8 cellular contexts compared by ENCODE assay signal in the genomic region with DNA sequence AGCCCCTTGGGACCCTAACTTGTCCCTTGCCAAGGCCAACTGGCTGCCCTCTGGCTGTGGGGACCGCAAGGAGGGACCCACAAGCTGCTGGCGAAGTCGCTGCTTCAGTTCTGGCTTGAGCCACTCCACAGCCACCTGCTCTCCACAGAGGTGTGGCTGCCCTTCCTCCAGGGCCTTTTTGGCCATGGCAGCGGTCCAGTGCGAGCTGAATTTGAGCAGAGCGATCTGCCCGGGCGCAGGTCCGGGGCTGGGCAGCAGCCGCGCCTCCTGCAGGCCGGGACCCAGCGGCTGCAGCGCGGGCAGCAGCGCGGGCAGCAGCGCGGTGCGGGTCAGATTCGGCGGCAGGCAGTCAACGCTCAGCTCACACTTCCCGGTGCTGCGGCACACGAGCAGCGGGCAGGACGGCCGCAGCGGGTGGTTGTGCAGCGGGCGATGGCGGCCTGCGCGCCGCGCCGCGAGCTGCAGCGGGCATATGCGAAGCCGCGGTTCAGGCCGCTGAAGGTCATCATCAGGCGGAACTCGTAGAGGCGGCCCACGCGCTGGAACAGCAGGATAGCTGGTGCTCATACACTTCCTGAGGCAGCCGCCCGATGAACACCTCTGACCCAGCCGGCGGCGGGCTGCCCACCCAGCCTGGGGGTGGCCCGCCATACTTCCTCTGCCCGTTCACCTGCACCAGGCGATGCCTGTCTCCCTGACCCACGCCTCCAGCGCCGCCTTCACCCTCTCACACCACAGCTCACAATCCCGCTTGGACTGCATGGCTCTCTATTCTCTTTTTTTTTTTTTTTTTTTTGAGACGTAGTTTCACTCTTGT. TPM values are rescaled to one million over a fixed set of nuclear protein-coding genes. Genes with fewer than 3 reads are reported as not detected.
DNase-seq lines count a peak whose midpoint lies in the region; ATAC-seq, FAIRE-seq and TF ChIP-seq lines count a peak whose summit lies in the region.
"Not testable (repeated sequence)": the region's sequence is repeated elsewhere in the genome, so short reads cannot be mapped to it uniquely, and the experiment has no call there.

No MANE protein-coding gene starts in this region.

- peak; percentile 83 for FAIRE-seq in HTR-8/SVneo (lab: Jason Lieb, UNC)

- DNase-seq in DMS53 (lab: John Stamatoyannopoulos, UW) (peak; percentile 85), neural crest cell (ENCODE audit: low read depth, low spot score) (peak; percentile 36), testis (peak; percentile 32)
- not testable (repeated sequence) for DNase-seq in HTR-8/SVneo (ENCODE audit: insufficient read length, low spot score); Panc1 (ENCODE audit: low read depth, low spot score); effector memory CD8-positive, alpha-beta T cell

- in situ Hi-C loops in Panc1 (cut with HindIII; ENCODE audit: low pct_unique_long_range_greater_than_20kb, low sequenced_read_pairs), result not testable (repeated sequence)

- TF ChIP-seq CTCF in Panc1 (IDR thresholded peaks at IDR 0.05); testis (IDR thresholded peaks at IDR 0.05): not testable (repeated sequence)
- peak; percentile 38 for TF ChIP-seq CTCF in neural crest cell (conservative IDR thresholded peaks at IDR 0.05)

- peak; percentile 94 for ATAC-seq in Panc1
- peak; percentile 71 for ATAC-seq in activated T-helper 17 cell treated with anti-CD3 and anti-CD28 coated beads, Interleukin-2, amount 50 U/mL, for 72 hours (replicated peaks)
- peak; percentile 36 for ATAC-seq in effector memory CD8-positive, alpha-beta T cell (replicated peaks)

- H3K36me3 ChIP-seq in Panc1 (ENCODE audit: control insufficient read depth, insufficient read depth, low read length); iPS-18a (ENCODE audit: control insufficient read depth, low read depth, low read length); testis (ENCODE audit: low read depth, missing control alignments): not testable (repeated sequence)

- peaks cover 16% of the 10 kb centered on the region for H3K4me1 Mint-ChIP-seq in activated T-helper 17 cell treated with anti-CD3 and anti-CD28 coated beads, Interleukin-2, amount 50 U/mL, for 72 hours
- peaks cover 16 to 25% of the 10 kb centered on the region in 2 donors for H3K4me1 Mint-ChIP-seq in effector memory CD8-positive, alpha-beta T cell (ENCODE audit: low read depth in 2 of 2)
- H3K4me1 Mint-ChIP-seq in neural crest cell, result not testable (repeated sequence)

- not testable (repeated sequence) for H3K27ac ChIP-seq in Panc1 (ENCODE audit: low read length); iPS-18a (ENCODE audit: low read length); testis

- H3K9me3 Mint-ChIP-seq in activated T-helper 17 cell treated with anti-CD3 and anti-CD28 coated beads, Interleukin-2, amount 50 U/mL, for 72 hours; effector memory CD8-positive, alpha-beta T cell; neural crest cell: not testable (repeated sequence)

- peak overlapping the region; percentile 23 to 37 for H3K4me3 ChIP-seq in Panc1 (ENCODE audit: low read depth in 2 of 2, low read length in 2 of 2)
- H3K4me3 ChIP-seq in iPS-18a (ENCODE audit: low read length), result peak overlapping the region; percentile 30
- H3K4me3 ChIP-seq in testis, result peak overlapping the region in 1 of 2 donors; percentile 29

- H3K27me3 ChIP-seq in Panc1 (ENCODE audit: control insufficient read depth, insufficient read depth, low read length); testis: not testable (repeated sequence)
- H3K27me3 ChIP-seq in iPS-18a (ENCODE audit: control insufficient read depth, insufficient read depth, low read length), result peaks cover 31% of the 10 kb centered on the region

- peak overlapping the region; percentile 78 for H3K4me3 Mint-ChIP-seq in activated T-helper 17 cell treated with anti-CD3 and anti-CD28 coated beads, Interleukin-2, amount 50 U/mL, for 72 hours
- H3K4me3 Mint-ChIP-seq in effector memory CD8-positive, alpha-beta T cell, result peak overlapping the region; percentile 86 to 88
- H3K4me3 Mint-ChIP-seq in neural crest cell, result peak overlapping the region; percentile 81

- 1 to 2% methylated on average over 9 to 20 of the region's 62 CpGs for WGBS in testis, 2 donors

- not testable (repeated sequence) for BruUV-seq in Panc1 (replicated peaks; lab: Mats Ljungman, UMichigan)

- not testable (repeated sequence) for H3K9ac ChIP-seq in iPS-18a (ENCODE audit: low read length)

- CTCF ChIA-PET in Panc1 (lab: Charles Lee), result interaction anchor here (0.6 kb wide), 1 partner anchor 54 kb away, joined by 3 read pairs; no protein-coding TSS in a partner anchor

- not testable (repeated sequence) for H3K36me3 Mint-ChIP-seq in activated T-helper 17 cell treated with anti-CD3 and anti-CD28 coated beads, Interleukin-2, amount 50 U/mL, for 72 hours (ENCODE audit: low read depth); effector memory CD8-positive, alpha-beta T cell (ENCODE audit: insufficient read depth); neural crest cell (ENCODE audit: low read depth)

- TF ChIP-seq POLR2A in testis (IDR thresholded peaks at IDR 0.05), result not testable (repeated sequence)

- intact Hi-C loops in Panc1 (cut with micrococcal nuclease; ENCODE audit: unreplicated experiment); testis (cut with DNase I; ENCODE audit: low total_unique reads): not testable (repeated sequence)

- peaks cover 11% of the 10 kb centered on the region for H3K4me1 ChIP-seq in Panc1 (ENCODE audit: control insufficient read depth, insufficient read depth, low read length)
- not testable (repeated sequence) for H3K4me1 ChIP-seq in iPS-18a (ENCODE audit: control insufficient read depth, low read depth, low read length); testis

- H3K27me3 Mint-ChIP-seq in activated T-helper 17 cell treated with anti-CD3 and anti-CD28 coated beads, Interleukin-2, amount 50 U/mL, for 72 hours; effector memory CD8-positive, alpha-beta T cell: not testable (repeated sequence)
- peaks cover 28% of the 10 kb centered on the region for H3K27me3 Mint-ChIP-seq in neural crest cell (ENCODE audit: low read depth)

- H3K27ac Mint-ChIP-seq in activated T-helper 17 cell treated with anti-CD3 and anti-CD28 coated beads, Interleukin-2, amount 50 U/mL, for 72 hours, result peak overlapping the region; percentile 52
- peak overlapping the region; percentile 41 to 66 for H3K27ac Mint-ChIP-seq in effector memory CD8-positive, alpha-beta T cell
- not testable (repeated sequence) for H3K27ac Mint-ChIP-seq in neural crest cell (ENCODE audit: unreplicated experiment)

- POLR2A ChIA-PET in Panc1 (lab: Charles Lee), result interaction anchor here (0.6 to 0.7 kb wide), 3 partner anchors 23 to 675 kb away, joined by 3 to 5 read pairs (median 4); no protein-coding TSS in a partner anchor

- H3K9me3 ChIP-seq in Panc1 (ENCODE audit: control insufficient read depth, insufficient read depth, low read depth, low read length); iPS-18a (ENCODE audit: control insufficient read depth, low read depth, low read length); testis: not testable (repeated sequence)

RNA-seq across cellular contexts. Expression of a gene that starts 34.9 kb away (rescaled TPM):
- total RNA-seq in Panc1 (2021; ENCODE audit: unreplicated experiment), result 2.7 TPM
- polyA plus RNA-seq in Panc1 (2012; ENCODE audit: insufficient read length), result 1.7 TPM
- 1 to 10 TPM; 1.8 to 3.7 TPM for total RNA-seq in activated T-helper 17 cell treated with anti-CD3 and anti-CD28 coated beads, Interleukin-2, amount 50 U/mL, for 72 hours
- total RNA-seq in neural crest cell, result 2.9 and 3.6 TPM in 2 replicates
- total RNA-seq in testis, result 10 to 100 TPM; 10.2 to 18.9 TPM
- polyA plus RNA-seq in testis (ENCODE audit: insufficient read depth, low read depth, low replicate concordance), result 7.8 TPM

Comparison
In these comparisons a context has a peak if more than half of its experiments do, and no peak if none do; other contexts are left out.
1. ATAC-seq: peak in every context shown above with its lines; median percentile 94 in Panc1; 71 in activated T-helper 17 cell treated with anti-CD3 and anti-CD28 coated beads, Interleukin-2, amount 50 U/mL, for 72 hours; 36 in effector memory CD8-positive, alpha-beta T cell.